Comparison of ENCODE assay signal across 14 cellular contexts in the genomic region with DNA sequence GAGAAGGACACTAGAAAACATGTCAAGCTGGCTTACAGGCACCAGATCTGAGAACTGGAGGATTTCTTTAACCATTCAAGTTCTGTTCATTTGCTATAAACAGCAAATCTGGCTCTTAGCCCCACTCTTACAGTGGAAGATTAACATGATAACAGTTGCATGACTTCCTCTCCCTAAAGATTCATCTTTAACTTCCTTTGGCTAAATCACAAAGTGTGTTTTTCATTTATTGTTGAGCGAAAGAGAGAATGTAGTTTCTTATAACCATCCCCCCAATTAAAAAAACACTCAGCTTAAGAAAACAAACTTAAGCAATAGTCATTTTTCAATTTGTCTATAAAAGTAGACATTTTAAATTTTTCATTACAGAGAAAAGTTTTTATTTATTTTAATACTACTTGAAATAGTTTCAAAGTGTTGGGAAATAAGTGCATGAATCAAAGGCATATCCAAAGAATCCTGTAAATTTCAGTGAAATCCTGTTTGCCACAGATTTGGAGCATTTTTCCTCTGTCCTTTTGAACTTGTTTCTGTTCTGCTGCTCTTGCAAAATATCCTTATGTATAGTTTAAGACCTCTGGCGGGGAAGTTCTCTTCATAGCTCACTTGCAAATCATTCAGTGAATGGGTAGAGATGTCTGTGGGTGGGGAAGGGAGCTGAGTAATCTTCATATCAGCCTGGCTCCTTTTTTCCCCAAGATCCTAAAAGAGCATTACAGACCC.
DNase-seq lines count a peak whose midpoint lies in the region; ATAC-seq lines count a peak whose summit lies in the region.
"Had no signal": no experiment of that assay in that cellular context is flagged by ENCODE, and none has a peak within 500 bp of the region (broad histone marks: within the 10 kb centered on the region; RNA-seq: fewer than 3 reads in every experiment).

No MANE protein-coding gene starts in this region.

- DNase-seq in EH (ENCODE audit: low read depth) = peak; percentile 97
- DNase-seq in NCI-H226 = peak; percentile 88
- DNase-seq in dedifferentiated amniotic fluid mesenchymal stem cell (ENCODE audit: extremely low spot score) = peak; percentile 85
- DNase-seq in sciatic nerve (ENCODE audit: low spot score) = no peak
- no peak for DNase-seq in cortex of kidney (lab: John Stamatoyannopoulos, UW)
- no peak for DNase-seq in HUDEP-2 (lab: John Stamatoyannopoulos, UW; ENCODE audit: unreplicated experiment in 76 of 76)
- DNase-seq: effector memory CD4-positive, alpha-beta T cell; mucosa of descending colon; NCI-H1436 treated with DMSO at 0.1 percent for 48 hours; NCI-H82; T-helper 1 cell; upper lobe of left lung had no signal

- intact Hi-C loops in sciatic nerve (cut with DNase I) = no loop called here

- peak; percentile 54 for ATAC-seq in sciatic nerve
- no peak for ATAC-seq in HG02571 (IDR thresholded peaks at IDR 0.05; ENCODE audit: unreplicated experiment)
- ATAC-seq in HG03135 (IDR thresholded peaks at IDR 0.05; ENCODE audit: unreplicated experiment) = no peak
- ATAC-seq: mucosa of descending colon had no signal

Comparison
In these comparisons a context has a peak if more than half of its experiments do, and no peak if none do; other contexts are left out.
1. DNase-seq: peak in EH (single experiment), NCI-H226 (single experiment) and dedifferentiated amniotic fluid mesenchymal stem cell (single experiment); none in sciatic nerve (single experiment), cortex of kidney (single experiment) and HUDEP-2 (0 of 76).